ENCODE assay signal across 10 cellular contexts in genomic region chr14:37198273-37198598, GRCh38. TPM values are rescaled to one million over a fixed set of nuclear protein-coding genes. Genes with fewer than 3 reads are reported as not detected.
DNase-seq lines count a peak whose midpoint lies in the region; ATAC-seq and TF ChIP-seq lines count a peak whose summit lies in the region.
"Had no signal": no experiment of that assay in that cellular context is flagged by ENCODE, and none has a peak within 500 bp of the region (broad histone marks: within the 10 kb centered on the region; RNA-seq: fewer than 3 reads in every experiment).

No MANE protein-coding gene starts in this region.

- H3K9me3 ChIP-seq in HEK293 (ENCODE audit: control insufficient read depth, insufficient read depth, low read depth, low read length) (no peaks in the 10 kb centered on the region), iPS-15b (ENCODE audit: control insufficient read depth, insufficient read depth, low read length) (no peaks in the 10 kb centered on the region), skeletal muscle satellite cell (replicated peaks; ENCODE audit: low read length) (no peaks in the 10 kb centered on the region)
- H3K9me3 ChIP-seq: neutrophil had no signal

- H3K36me3 ChIP-seq in HEK293 (ENCODE audit: control insufficient read depth in 2 of 2, insufficient read depth in 1 of 2, low read length in 2 of 2) (no peaks in the 10 kb centered on the region), iPS-15b (ENCODE audit: control insufficient read depth, insufficient read depth, low read length) (no peaks in the 10 kb centered on the region), skeletal muscle satellite cell (ENCODE audit: insufficient read depth, low read length) (no peaks in the 10 kb centered on the region)
- H3K36me3 ChIP-seq: neutrophil had no signal

- H3K27ac ChIP-seq in HEK293 (ENCODE audit: extremely low read depth, low read depth, low read length): peak overlapping the region; percentile 87
- H3K27ac ChIP-seq: neutrophil had no signal

- peak overlapping the region; percentile 92 for H3K4me2 ChIP-seq in skeletal muscle satellite cell (ENCODE audit: low read length)

- peaks cover 7% of the 10 kb centered on the region; the same call in 1 of the 2 replicates for H3K4me1 ChIP-seq in HEK293 (ENCODE audit: control insufficient read depth, insufficient read depth, low read length)
- peaks cover 4% of the 10 kb centered on the region for H3K4me1 ChIP-seq in iPS-15b (ENCODE audit: control insufficient read depth, insufficient read depth, low read length)
- peaks cover 16% of the 10 kb centered on the region for H3K4me1 ChIP-seq in skeletal muscle satellite cell (ENCODE audit: control insufficient read depth, insufficient read depth, low read length)

- no peak overlapping the region for H3K27ac Mint-ChIP-seq in activated naive CD8-positive, alpha-beta T cell treated with anti-CD3 and anti-CD28 coated beads, Interleukin-2, amount 50 U/mL, for 24 hours

- peaks cover 9% of the 10 kb centered on the region for H3K4me1 Mint-ChIP-seq in activated naive CD8-positive, alpha-beta T cell treated with anti-CD3 and anti-CD28 coated beads, Interleukin-2, amount 50 U/mL, for 24 hours

- H3K27me3 ChIP-seq in iPS-15b (ENCODE audit: control insufficient read depth, insufficient read depth, low read length) (no peaks in the 10 kb centered on the region), skeletal muscle satellite cell (ENCODE audit: control insufficient read depth, insufficient read depth, low read length) (no peaks in the 10 kb centered on the region)

- H3K4me3 ChIP-seq in HEK293 (ENCODE audit: low read depth, low read length): peak overlapping the region; percentile 75
- peak overlapping the region; percentile 83 for H3K4me3 ChIP-seq in iPS-15b (ENCODE audit: low read depth, low read length)
- peak overlapping the region; percentile 81 for H3K4me3 ChIP-seq in skeletal muscle satellite cell (ENCODE audit: low read length)

- peaks cover 24% of the 10 kb centered on the region for H3K27me3 Mint-ChIP-seq in activated naive CD8-positive, alpha-beta T cell treated with anti-CD3 and anti-CD28 coated beads, Interleukin-2, amount 50 U/mL, for 24 hours

- H3K9me3 Mint-ChIP-seq in activated naive CD8-positive, alpha-beta T cell treated with anti-CD3 and anti-CD28 coated beads, Interleukin-2, amount 50 U/mL, for 24 hours: peaks cover 5% of the 10 kb centered on the region

- no peak for DNase-seq in activated naive CD8-positive, alpha-beta T cell treated with anti-CD3 and anti-CD28 coated beads, Interleukin-2, amount 50 U/mL, for 24 hours
- no peak for DNase-seq in HK-2 (ENCODE audit: unreplicated experiment)
- DNase-seq in stimulated activated CD4-positive, alpha-beta T cell treated with anti-CD3 and anti-CD28 coated beads, Interleukin-2, amount 100 ng/mL, for 48 hours: no peak
- DNase-seq: Karpas-422 had no signal

- peak overlapping the region; percentile 65 for H3K4me3 Mint-ChIP-seq in activated naive CD8-positive, alpha-beta T cell treated with anti-CD3 and anti-CD28 coated beads, Interleukin-2, amount 50 U/mL, for 24 hours

- CTCF ChIA-PET in HEK293 (lab: Yijun Ruan, JAX): interaction anchor here (1.1 to 4.2 kb wide), 5 partner anchors 16 to 80 kb away, joined by 3 to 14 read pairs (median 4); no protein-coding TSS in a partner anchor

- POLR2A ChIA-PET in HEK293 (lab: Yijun Ruan, JAX): interaction anchor here (2.8 kb wide), 1 partner anchor 26 kb away, joined by 10 read pairs; the partner anchor contains the start of gene SLC25A21

- H3K9ac ChIP-seq in iPS-15b (ENCODE audit: low read depth, low read length) (peak overlapping the region; percentile 86), skeletal muscle satellite cell (ENCODE audit: low read depth, low read length) (peak overlapping the region; percentile 89)

- no peak for ATAC-seq in activated naive CD8-positive, alpha-beta T cell treated with anti-CD3 and anti-CD28 coated beads, Interleukin-2, amount 50 U/mL, for 24 hours
- ATAC-seq in GM19035 (IDR thresholded peaks at IDR 0.05; ENCODE audit: unreplicated experiment): no peak
- no peak for ATAC-seq in HG02678 (IDR thresholded peaks at IDR 0.05; ENCODE audit: unreplicated experiment)

- no peak for TF ChIP-seq CTCF in HEK293 (tag by site-specific recombination; IDR thresholded peaks at IDR 0.05)

- peaks cover 2% of the 10 kb centered on the region for H3K36me3 Mint-ChIP-seq in activated naive CD8-positive, alpha-beta T cell treated with anti-CD3 and anti-CD28 coated beads, Interleukin-2, amount 50 U/mL, for 24 hours (ENCODE audit: low read depth)

TF ChIP-seq in HEK293, 187 proteins besides CTCF, POLR2A, EP300 and RAD21:
- TF ChIP-seq ZNF24 (tag by site-specific recombination; IDR thresholded peaks at IDR 0.05) (peak; percentile 43; the same call in 1 of the 2 replicates), ZSCAN30 (tag by site-specific recombination; IDR thresholded peaks at IDR 0.05) (no peak), ZNF2 (tag by site-specific recombination; IDR thresholded peaks at IDR 0.05) (0 out of 2 replicates have a peak, but pooled peaks have one; percentile 3), ZNF362 (tag by site-specific recombination; IDR thresholded peaks at IDR 0.05) (peak; percentile 82)
- TF ChIP-seq, protein P1, sequence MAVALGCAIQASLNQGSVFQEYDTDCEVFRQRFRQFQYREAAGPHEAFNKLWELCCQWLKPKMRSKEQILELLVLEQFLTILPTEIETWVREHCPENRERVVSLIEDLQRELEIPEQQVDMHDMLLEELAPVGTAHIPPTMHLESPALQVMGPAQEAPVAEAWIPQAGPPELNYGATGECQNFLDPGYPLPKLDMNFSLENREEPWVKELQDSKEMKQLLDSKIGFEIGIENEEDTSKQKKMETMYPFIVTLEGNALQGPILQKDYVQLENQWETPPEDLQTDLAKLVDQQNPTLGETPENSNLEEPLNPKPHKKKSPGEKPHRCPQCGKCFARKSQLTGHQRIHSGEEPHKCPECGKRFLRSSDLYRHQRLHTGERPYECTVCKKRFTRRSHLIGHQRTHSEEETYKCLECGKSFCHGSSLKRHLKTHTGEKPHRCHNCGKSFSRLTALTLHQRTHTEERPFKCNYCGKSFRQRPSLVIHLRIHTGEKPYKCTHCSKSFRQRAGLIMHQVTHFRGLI (tag by site-specific recombination; IDR thresholded peaks at IDR 0.05): 0 out of 2 replicates have a peak, but pooled peaks have one; percentile 8
- TF ChIP-seq, protein P2, sequence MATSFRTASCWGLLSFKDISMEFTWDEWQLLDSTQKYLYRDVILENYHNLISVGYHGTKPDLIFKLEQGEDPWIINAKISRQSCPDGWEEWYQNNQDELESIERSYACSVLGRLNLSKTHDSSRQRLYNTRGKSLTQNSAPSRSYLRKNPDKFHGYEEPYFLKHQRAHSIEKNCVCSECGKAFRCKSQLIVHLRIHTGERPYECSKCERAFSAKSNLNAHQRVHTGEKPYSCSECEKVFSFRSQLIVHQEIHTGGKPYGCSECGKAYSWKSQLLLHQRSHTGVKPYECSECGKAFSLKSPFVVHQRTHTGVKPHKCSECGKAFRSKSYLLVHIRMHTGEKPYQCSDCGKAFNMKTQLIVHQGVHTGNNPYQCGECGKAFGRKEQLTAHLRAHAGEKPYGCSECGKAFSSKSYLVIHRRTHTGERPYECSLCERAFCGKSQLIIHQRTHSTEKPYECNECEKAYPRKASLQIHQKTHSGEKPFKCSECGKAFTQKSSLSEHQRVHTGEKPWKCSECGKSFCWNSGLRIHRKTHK (tag by site-specific recombination; IDR thresholded peaks at IDR 0.05): no peak

RNA-seq across cellular contexts. Expression of gene MIPOL1, which starts 0.5 kb away (rescaled TPM):
- 10.9 and 18.3 TPM in 2 replicates for total RNA-seq in skeletal muscle satellite cell (2012; rRNA removed)

RNA-seq across cellular contexts. Expression of gene SLC25A21, which starts 25.8 kb away (rescaled TPM):
- total RNA-seq in skeletal muscle satellite cell (2012; rRNA removed): 0.87 and 1.8 TPM in 2 replicates
